ENCODE assay signal across 9 cellular contexts in genomic region chr15:67762610-67763368, GRCh38.
DNase-seq lines count a peak whose midpoint lies in the region; ATAC-seq and TF ChIP-seq lines count a peak whose summit lies in the region.
"Had no signal": no experiment of that assay in that cellular context is flagged by ENCODE, and none has a peak within 500 bp of the region (broad histone marks: within the 10 kb centered on the region; RNA-seq: fewer than 3 reads in every experiment).

No MANE protein-coding gene starts in this region.

- H4K91ac ChIP-seq in mesenchymal stem cell (ENCODE audit: low read length), result no peak overlapping the region

- H3K4ac ChIP-seq in mesenchymal stem cell (ENCODE audit: low read depth in 1 of 2, low read length in 2 of 2), result no peak overlapping the region

- H3K23ac ChIP-seq in mesenchymal stem cell (ENCODE audit: low read length in 2 of 2), result no peak overlapping the region

- no peak overlapping the region for H2BK15ac ChIP-seq in mesenchymal stem cell (ENCODE audit: low read depth, poor library complexity, severe bottlenecking)

- H3K4me1 ChIP-seq in mesenchymal stem cell (ENCODE audit: control insufficient read depth, insufficient read depth, low read depth, low read length), result peaks cover 2% of the 10 kb centered on the region

- TF ChIP-seq CTCF in GM06990 (IDR thresholded peaks at IDR 0.05; ENCODE audit: insufficient read depth, low read length, poor library complexity, severe bottlenecking) (no peak), kidney epithelial cell (IDR thresholded peaks at IDR 0.05; ENCODE audit: insufficient read depth, low read length, poor library complexity, severe bottlenecking) (no peak)

- H3K18ac ChIP-seq in mesenchymal stem cell (ENCODE audit: low read depth in 1 of 2, low read length in 2 of 2), result peak overlapping the region in 1 of 2 experiments; percentile 7

- peak; percentile 69 for DNase-seq in GM06990 (ENCODE audit: extremely low read depth, insufficient read length)
- peak; percentile 78 for DNase-seq in activated CD4-positive, alpha-beta T cell treated with anti-CD3 and anti-CD28 coated beads for 48 hours
- peak; percentile 18 for DNase-seq in kidney epithelial cell (ENCODE audit: low read depth)
- no peak for DNase-seq in mesenchymal stem cell
- DNase-seq in NOMO-1 treated with dmso at 0.1 percent for 144 hours (lab: John Stamatoyannopoulos, UW; ENCODE audit: unreplicated experiment), result no peak
- DNase-seq in Right ventricle myocardium inferior (ENCODE audit: missing footprints), result no peak
- DNase-seq in effector CD8-positive, alpha-beta T cell (lab: John Stamatoyannopoulos, UW), result no peak

- no peak overlapping the region for H2BK120ac ChIP-seq in mesenchymal stem cell (ENCODE audit: low read depth, low read length)

- H3K4me2 ChIP-seq in mesenchymal stem cell (ENCODE audit: low read length, poor library complexity, severe bottlenecking), result no peak overlapping the region

- H2BK12ac ChIP-seq in mesenchymal stem cell (ENCODE audit: low read length in 2 of 2), result no peak overlapping the region

- H3K4me3 ChIP-seq in GM06990 (replicated peaks; ENCODE audit: low read depth, low read length) (no peak overlapping the region), kidney epithelial cell (ENCODE audit: low read depth, low read length) (no peak overlapping the region), mesenchymal stem cell (ENCODE audit: insufficient read depth in 1 of 2, low read depth in 1 of 2, low read length in 2 of 2) (no peak overlapping the region)
- H3K4me3 ChIP-seq: cardiac muscle cell had no signal

- peak; percentile 94 for ATAC-seq in HG02610 (IDR thresholded peaks at IDR 0.05; ENCODE audit: unreplicated experiment)
- no peak for ATAC-seq in Right ventricle myocardium inferior

- no peak overlapping the region for H2BK5ac ChIP-seq in mesenchymal stem cell (ENCODE audit: low read depth, low read length, poor library complexity, severe bottlenecking)

- 83% methylated on average over 7 of the region's 7 CpGs for WGBS in mesenchymal stem cell

- H4K8ac ChIP-seq in mesenchymal stem cell (ENCODE audit: low read length), result no peak overlapping the region

- no peaks in the 10 kb centered on the region for H3K27me3 ChIP-seq in GM06990 (replicated peaks; ENCODE audit: control insufficient read depth, insufficient read depth, low read length)
- no peaks in the 10 kb centered on the region for H3K27me3 ChIP-seq in kidney epithelial cell (ENCODE audit: control insufficient read depth, insufficient read depth, low read length)
- H3K27me3 ChIP-seq in mesenchymal stem cell (ENCODE audit: control insufficient read depth in 1 of 2, insufficient read depth in 1 of 2, low read length in 2 of 2), result no peaks in the 10 kb centered on the region

- H3K9me3 ChIP-seq in mesenchymal stem cell (ENCODE audit: control insufficient read depth, low read length), result no peaks in the 10 kb centered on the region

- no peaks in the 10 kb centered on the region for H3K79me1 ChIP-seq in mesenchymal stem cell (replicated peaks; ENCODE audit: low read length, poor library complexity, severe bottlenecking)

- no peak overlapping the region for H2AFZ ChIP-seq in mesenchymal stem cell (ENCODE audit: low read depth, low read length)

- H3K14ac ChIP-seq in mesenchymal stem cell (ENCODE audit: low read length in 2 of 2), result no peak overlapping the region

- no peak overlapping the region for H3K27ac ChIP-seq in mesenchymal stem cell (ENCODE audit: low read length, poor library complexity, severe bottlenecking)
- H3K27ac ChIP-seq: cardiac muscle cell had no signal

- H3K36me3 ChIP-seq in GM06990 (ENCODE audit: control insufficient read depth, insufficient read depth, low read length), result no peaks in the 10 kb centered on the region
- H3K36me3 ChIP-seq in kidney epithelial cell (ENCODE audit: control insufficient read depth, insufficient read depth, low read length), result no peaks in the 10 kb centered on the region
- H3K36me3 ChIP-seq in mesenchymal stem cell (ENCODE audit: control insufficient read depth in 1 of 2, insufficient read depth in 2 of 2, low read depth in 1 of 2, low read length in 2 of 2), result peaks cover 0 to 8% of the 10 kb centered on the region in 2 experiments
- H3K36me3 ChIP-seq: cardiac muscle cell had no signal

- intact Hi-C loops in Right ventricle myocardium inferior (cut with DNase I), result no loop called here

- no peak overlapping the region for H3K9ac ChIP-seq in mesenchymal stem cell (ENCODE audit: low read length)

- H2AK5ac ChIP-seq in mesenchymal stem cell (ENCODE audit: low read length, severe bottlenecking), result no peak overlapping the region

Comparison
In these comparisons a context has a peak if more than half of its experiments do, and no peak if none do; other contexts are left out.
1. DNase-seq: peak in GM06990 (single experiment), activated CD4-positive, alpha-beta T cell treated with anti-CD3 and anti-CD28 coated beads for 48 hours (single experiment) and kidney epithelial cell (single experiment); none in mesenchymal stem cell (single experiment), NOMO-1 treated with dmso at 0.1 percent for 144 hours (single experiment), Right ventricle myocardium inferior (single experiment) and effector CD8-positive, alpha-beta T cell (single experiment).